11 cellular contexts compared by ENCODE assay signal in the genomic region with DNA sequence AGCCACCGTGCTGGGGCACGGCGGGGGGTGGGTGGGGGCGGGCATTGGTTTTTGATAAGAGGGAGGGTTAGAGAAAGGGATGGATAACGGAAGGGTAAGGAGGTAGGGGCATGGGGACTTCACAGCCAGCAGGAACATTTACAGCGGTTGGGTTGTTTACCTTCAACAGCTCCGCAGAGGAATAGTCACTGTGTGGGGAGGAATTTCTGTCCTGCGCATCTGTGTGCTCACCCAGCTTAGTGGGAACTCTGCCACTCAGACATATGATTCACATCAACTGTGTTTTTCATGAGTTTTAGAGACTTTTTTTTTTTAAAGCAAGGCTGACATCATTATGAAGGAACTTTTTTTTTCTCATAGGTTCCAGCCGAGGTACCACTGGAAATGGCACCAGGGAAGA. TPM values are rescaled to one million over a fixed set of nuclear protein-coding genes. Genes with fewer than 3 reads are reported as not detected.
A peak's percentile ranks its signal among the peaks of the same experiment; 100 is the strongest.
DNase-seq lines count a peak whose midpoint lies in the region; ATAC-seq and TF ChIP-seq lines count a peak whose summit lies in the region.
"Had no signal": no experiment of that assay in that cellular context is flagged by ENCODE, and none has a peak within 500 bp of the region (broad histone marks: within the 10 kb centered on the region; RNA-seq: fewer than 3 reads in every experiment).

No MANE protein-coding gene starts in this region.

- H2BK20ac ChIP-seq in IMR-90 (ENCODE audit: low read depth, low read length): no peak overlapping the region

- in situ Hi-C loops in IMR-90 (cut with MboI; ENCODE audit: low sequenced_read_pairs): no loop called here

- DNase-seq in AG20443 (ENCODE audit: low spot score) (peak; percentile 93), IMR-90 (peak; percentile 96), epithelial cell of prostate (ENCODE audit: low read depth, low spot score) (peak; percentile 3), mucosa of gallbladder (ENCODE audit: low spot score) (peak; percentile 34), NCI-H2196 treated with DMSO at 0.1 percent for 48 hours (lab: John Stamatoyannopoulos, UW; ENCODE audit: unreplicated experiment) (no peak), NCI-H146 treated with DMSO at 0.1 percent for 48 hours (lab: John Stamatoyannopoulos, UW; ENCODE audit: unreplicated experiment) (no peak), NCI-H526 (lab: John Stamatoyannopoulos, UW) (no peak)
- DNase-seq: effector memory CD8-positive, alpha-beta T cell had no signal

- H3K18ac ChIP-seq in IMR-90 (ENCODE audit: low read depth, low read length): no peak overlapping the region

- TF ChIP-seq POLR2A in IMR-90 (IDR thresholded peaks at IDR 0.05; ENCODE audit: low read depth, low read length): no peak

- no peak overlapping the region for H3K4me2 ChIP-seq in IMR-90 (ENCODE audit: low read depth, low read length)

- intact Hi-C loops in IMR-90 (cut with micrococcal nuclease): loop anchor here (5.0 kb wide), 1 partner anchor 123 kb away; no protein-coding TSS in a partner anchor

- H2AK9ac ChIP-seq in IMR-90 (replicated peaks; ENCODE audit: low read depth, low read length, poor library complexity): no peak overlapping the region

- H3K9ac ChIP-seq in IMR-90 (ENCODE audit: low read depth, low read length): no peak overlapping the region

- H2AFZ ChIP-seq in IMR-90 (replicated peaks; ENCODE audit: low read length, poor library complexity): no peak overlapping the region

- no peak overlapping the region for H3K23ac ChIP-seq in IMR-90 (ENCODE audit: low read depth, low read length)

- H3K14ac ChIP-seq in IMR-90 (replicated peaks; ENCODE audit: low read depth, low read length): no peak overlapping the region

- dilution Hi-C loops in IMR-90 (cut with HindIII; ENCODE audit: low sequenced_read_pairs, unreplicated experiment): no loop called here

- H4K91ac ChIP-seq in IMR-90 (ENCODE audit: insufficient read depth, low read depth, low read length): no peak overlapping the region

- no peak overlapping the region for H2BK5ac ChIP-seq in IMR-90 (ENCODE audit: low read depth, low read length, poor library complexity, severe bottlenecking)

- no peaks in the 10 kb centered on the region for H4K20me1 ChIP-seq in IMR-90 (ENCODE audit: insufficient read depth, low read length)

- no peak for TF ChIP-seq CTCF in IMR-90 (conservative IDR thresholded peaks at IDR 0.05; ENCODE audit: low read depth, low read length)

- peaks cover 43% of the 10 kb centered on the region for H3K27me3 ChIP-seq in IMR-90 (ENCODE audit: control insufficient read depth, insufficient read depth, low read length)

- H4K8ac ChIP-seq in IMR-90 (ENCODE audit: low read depth in 2 of 2, low read length in 2 of 2): no peak overlapping the region

- WGBS in IMR-90 (ENCODE audit: extremely low coverage in 2 of 2, insufficient read length in 1 of 2), 2 experiments: no CpG with 5 or more reads among the region's 9 CpGs

- H2BK15ac ChIP-seq in IMR-90 (ENCODE audit: low read depth, low read length): no peak overlapping the region

- no peak overlapping the region for H3K56ac ChIP-seq in IMR-90 (ENCODE audit: extremely low read depth, insufficient read depth, low read length)

- H3K9me3 ChIP-seq in IMR-90 (ENCODE audit: control insufficient read depth, insufficient read depth, low read length): no peaks in the 10 kb centered on the region

- H3K4ac ChIP-seq in IMR-90 (ENCODE audit: low read depth, low read length): no peak overlapping the region

- BruUV-seq in IMR-90 (replicated peaks; lab: Mats Ljungman, UMichigan): no TSS peak

- no peak overlapping the region for H2AK5ac ChIP-seq in IMR-90 (ENCODE audit: low read depth, low read length)

- no peaks in the 10 kb centered on the region for H3K4me1 ChIP-seq in IMR-90 (ENCODE audit: control insufficient read depth, insufficient read depth, low read length)

- H2BK120ac ChIP-seq in IMR-90 (ENCODE audit: low read depth, low read length): no peak overlapping the region

- no peak overlapping the region for H4K5ac ChIP-seq in IMR-90 (ENCODE audit: low read depth, low read length)

- CTCF ChIA-PET in IMR-90 (lab: Yijun Ruan, JAX): interaction anchor here (0.6 to 1.0 kb wide), 6 partner anchors 28 to 467 kb away, joined by 3 to 5 read pairs (median 4); no protein-coding TSS in a partner anchor

- no peak for TF ChIP-seq RAD21 in IMR-90 (IDR thresholded peaks at IDR 0.05; ENCODE audit: low read length)

- H3K36me3 ChIP-seq in IMR-90 (ENCODE audit: control insufficient read depth, insufficient read depth, low read length): no peaks in the 10 kb centered on the region

- ATAC-seq in IMR-90 (ENCODE audit: low read depth) (peak; percentile 99), HG03159 (IDR thresholded peaks at IDR 0.05; ENCODE audit: unreplicated experiment) (no peak)
- ATAC-seq: effector memory CD8-positive, alpha-beta T cell; left lobe of liver; Panc1 had no signal

- no peaks in the 10 kb centered on the region for H3K79me1 ChIP-seq in IMR-90 (ENCODE audit: low read depth in 1 of 2, low read length in 2 of 2)

- POLR2A ChIA-PET in IMR-90 (lab: Charles Lee; ENCODE audit: unreplicated experiment): interaction anchor here (0.6 to 0.9 kb wide), 3 partner anchors 14 to 455 kb away, joined by 3 to 7 read pairs (median 4); no protein-coding TSS in a partner anchor

- H3K27ac ChIP-seq in IMR-90 (ENCODE audit: insufficient read depth, low read length): no peak overlapping the region
- no peak overlapping the region for H3K27ac ChIP-seq in epithelial cell of prostate

- H3K9me1 ChIP-seq in IMR-90 (ENCODE audit: insufficient read depth, low read length): no peaks in the 10 kb centered on the region; the same call in 1 of the 2 replicates

- no peak overlapping the region for H3K4me3 ChIP-seq in IMR-90 (ENCODE audit: insufficient read depth, low read depth, low read length)

TF ChIP-seq in IMR-90, 13 proteins besides CTCF, POLR2A, EP300 and RAD21:
- TF ChIP-seq BHLHE40 (IDR thresholded peaks at IDR 0.05; ENCODE audit: low read depth, low read length) (no peak), FOS (IDR thresholded peaks at IDR 0.05; ENCODE audit: low read depth, low read length) (peak; percentile 41; the same call in 1 of the 2 replicates), MXI1 (IDR thresholded peaks at IDR 0.05; ENCODE audit: borderline replicate concordance, low read depth, low read length) (no peak), SMC3 (IDR thresholded peaks at IDR 0.05; ENCODE audit: low read depth, low read length) (no peak), NFE2L2 (IDR thresholded peaks at IDR 0.05; ENCODE audit: low read depth, low read length) (no peak), CHD1 (IDR thresholded peaks at IDR 0.05; ENCODE audit: low read depth, low read length) (no peak), CEBPB (IDR thresholded peaks at IDR 0.05; ENCODE audit: low read depth, low read length) (no peak), RCOR1 (IDR thresholded peaks at IDR 0.05; ENCODE audit: insufficient replicate concordance, low read length) (no peak), MAZ (IDR thresholded peaks at IDR 0.05; ENCODE audit: borderline replicate concordance, low read depth, low read length) (peak; percentile 36; the same call in 1 of the 2 replicates)
- TF ChIP-seq, protein P1, sequence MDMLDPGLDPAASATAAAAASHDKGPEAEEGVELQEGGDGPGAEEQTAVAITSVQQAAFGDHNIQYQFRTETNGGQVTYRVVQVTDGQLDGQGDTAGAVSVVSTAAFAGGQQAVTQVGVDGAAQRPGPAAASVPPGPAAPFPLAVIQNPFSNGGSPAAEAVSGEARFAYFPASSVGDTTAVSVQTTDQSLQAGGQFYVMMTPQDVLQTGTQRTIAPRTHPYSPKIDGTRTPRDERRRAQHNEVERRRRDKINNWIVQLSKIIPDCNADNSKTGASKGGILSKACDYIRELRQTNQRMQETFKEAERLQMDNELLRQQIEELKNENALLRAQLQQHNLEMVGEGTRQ (IDR thresholded peaks at IDR 0.05; ENCODE audit: low read depth, low read length): no peak

RNA-seq across cellular contexts. Expression of a gene that starts 19.6 kb away (rescaled TPM):
- under 0.01 TPM in 1 of 2 replicates, not detected in the other for total RNA-seq in IMR-90 (2012; rRNA removed)
- 0.09 TPM in 2 replicates for polyA plus RNA-seq in IMR-90 (2012; rRNA removed)
- 0.03 and 0.10 TPM in 2 replicates for polyA plus RNA-seq in IMR-90 (2012; cell fraction: cytosol; rRNA removed)
- polyA plus RNA-seq in IMR-90 (2012; cell fraction: nucleus; rRNA removed; ENCODE audit: low replicate concordance): 0.29 and 0.88 TPM in 2 replicates
- total RNA-seq in mucosa of gallbladder: 6.5 TPM

RNA-seq across cellular contexts. Expression of a gene that starts 21.4 kb away (rescaled TPM):
- not detected in 2 replicates for total RNA-seq in IMR-90 (2012; rRNA removed)
- not detected in 2 replicates for polyA plus RNA-seq in IMR-90 (2012; rRNA removed)
- not detected in 2 replicates for polyA plus RNA-seq in IMR-90 (2012; cell fraction: cytosol; rRNA removed)
- polyA plus RNA-seq in IMR-90 (2012; cell fraction: nucleus; rRNA removed; ENCODE audit: low replicate concordance): 0.08 TPM in 1 of 2 replicates, not detected in the other
- 0.29 TPM for total RNA-seq in mucosa of gallbladder

RNA-seq across cellular contexts. Expression of a gene that starts 37.9 kb away (rescaled TPM):
- 47.7 and 132 TPM in 2 replicates for total RNA-seq in IMR-90 (2012; rRNA removed)
- 103 and 130 TPM in 2 replicates for polyA plus RNA-seq in IMR-90 (2012; rRNA removed)
- polyA plus RNA-seq in IMR-90 (2012; cell fraction: cytosol; rRNA removed): 60.8 and 128 TPM in 2 replicates
- polyA plus RNA-seq in IMR-90 (2012; cell fraction: nucleus; rRNA removed; ENCODE audit: low replicate concordance): 131 and 372 TPM in 2 replicates
- total RNA-seq in mucosa of gallbladder: 107 TPM

RNA-seq across cellular contexts. Expression of a gene that starts 38.0 kb away (rescaled TPM):
- total RNA-seq in IMR-90 (2012; rRNA removed): 1.9 and 2.9 TPM in 2 replicates
- 5.7 and 5.8 TPM in 2 replicates for polyA plus RNA-seq in IMR-90 (2012; rRNA removed)
- polyA plus RNA-seq in IMR-90 (2012; cell fraction: cytosol; rRNA removed): 2.4 and 3.5 TPM in 2 replicates
- polyA plus RNA-seq in IMR-90 (2012; cell fraction: nucleus; rRNA removed; ENCODE audit: low replicate concordance): 20.0 and 46.7 TPM in 2 replicates
- total RNA-seq in mucosa of gallbladder: 104 TPM

Comparison
In these comparisons a context has a peak if more than half of its experiments do, and no peak if none do; other contexts are left out.
1. DNase-seq: peak in AG20443 (single experiment), IMR-90 (single experiment), epithelial cell of prostate (single experiment) and mucosa of gallbladder (single experiment); none in NCI-H2196 treated with DMSO at 0.1 percent for 48 hours (single experiment), NCI-H146 treated with DMSO at 0.1 percent for 48 hours (single experiment) and NCI-H526 (0 of 2).